Comparison of ENCODE assay signal across 23 cellular contexts in genomic region chr5:5231576-5231975, GRCh38.
"Had no signal": no experiment of that assay in that cellular context is flagged by ENCODE, and none has a peak within 500 bp of the region (broad histone marks: within the 10 kb centered on the region; RNA-seq: fewer than 3 reads in every experiment).

No MANE protein-coding gene starts in this region.

- H3K36me3 Mint-ChIP-seq: activated naive CD4-positive, alpha-beta T cell treated with anti-CD3 and anti-CD28 coated beads, Interleukin-2, amount 50 U/mL, for 24 hours had no signal

- DNase-seq: activated CD4-positive, alpha-beta T cell treated with anti-CD3 and anti-CD28 coated beads for 48 hours; activated CD4-positive, alpha-beta T cell treated with anti-CD3 and anti-CD28 coated beads, Interleukin-2, amount 50 U/mL, for 4 hours; activated CD4-positive, CD25-positive, alpha-beta regulatory T cell treated with anti-CD3 and anti-CD28 coated beads, Interleukin-2, amount 50 U/mL, for 72 hours; activated CD8-positive, alpha-beta memory T cell treated with anti-CD3 and anti-CD28 coated beads, Interleukin-2, amount 50 U/mL, for 48 hours; activated CD8-positive, alpha-beta T cell treated with anti-CD3 and anti-CD28 coated beads, Interleukin-2, amount 10 ng/mL, durations not matched to agents 7 days and 5 days; activated T-cell treated with anti-CD3 and anti-CD28 coated beads, Interleukin-2, amount 50 U/mL, for 1 hour; aorta; body of pancreas; central memory CD4-positive, alpha-beta T cell; MM.1S; NCI-H1105; NCI-H1436; NCI-H1694 treated with DMSO at 0.1 percent for 48 hours; NCI-H2029 treated with DMSO at 0.1 percent for 48 hours; NCI-H345; NCI-H510A; NCI-H526 treated with DMSO at 0.1 percent for 48 hours; NCI-H82; SHP77 treated with DMSO at 0.1 percent for 48 hours; SW 1271 had no signal

- H3K27me3 Mint-ChIP-seq: activated naive CD4-positive, alpha-beta T cell treated with anti-CD3 and anti-CD28 coated beads, Interleukin-2, amount 50 U/mL, for 24 hours had no signal

- H3K4me3 Mint-ChIP-seq: activated CD8-positive, alpha-beta T cell treated with anti-CD3 and anti-CD28 coated beads, Interleukin-2, amount 10 ng/mL, durations not matched to agents 7 days and 5 days; activated naive CD4-positive, alpha-beta T cell treated with anti-CD3 and anti-CD28 coated beads, Interleukin-2, amount 50 U/mL, for 24 hours had no signal

- ATAC-seq: activated CD8-positive, alpha-beta T cell treated with anti-CD3 and anti-CD28 coated beads, Interleukin-2, amount 10 ng/mL, durations not matched to agents 7 days and 5 days; body of pancreas; Panc1 had no signal

- H3K27ac Mint-ChIP-seq: activated CD8-positive, alpha-beta T cell treated with anti-CD3 and anti-CD28 coated beads, Interleukin-2, amount 10 ng/mL, durations not matched to agents 7 days and 5 days; activated naive CD4-positive, alpha-beta T cell treated with anti-CD3 and anti-CD28 coated beads, Interleukin-2, amount 50 U/mL, for 24 hours had no signal

- H3K9me3 Mint-ChIP-seq: activated naive CD4-positive, alpha-beta T cell treated with anti-CD3 and anti-CD28 coated beads, Interleukin-2, amount 50 U/mL, for 24 hours had no signal

- H3K4me1 Mint-ChIP-seq: activated naive CD4-positive, alpha-beta T cell treated with anti-CD3 and anti-CD28 coated beads, Interleukin-2, amount 50 U/mL, for 24 hours had no signal

- FAIRE-seq: bronchial epithelial cell had no signal
